Comparison of ENCODE assay signal across 8 cellular contexts in genomic region chr6:63352587-63353281, GRCh38. TPM values are rescaled to one million over a fixed set of nuclear protein-coding genes. Genes with fewer than 3 reads are reported as not detected.
A peak's percentile ranks its signal among the peaks of the same experiment; 100 is the strongest.
DNase-seq lines count a peak whose midpoint lies in the region; ATAC-seq and TF ChIP-seq lines count a peak whose summit lies in the region.

No MANE protein-coding gene starts in this region.

- H3K79me2 ChIP-seq in SK-N-SH (ENCODE audit: insufficient read depth), result no peaks in the 10 kb centered on the region

- 0 out of 2 replicates have a peak overlapping the region, but pooled peaks have one; percentile 36 for H2AFZ ChIP-seq in SK-N-SH (ENCODE audit: low read depth)

- WGBS in SK-N-SH (ENCODE audit: low lambda C conversion rate), result 71% methylated on average over 6 of the region's 6 CpGs
- 53% methylated on average over 6 of the region's 6 CpGs for WGBS in prostate gland

- no peak overlapping the region for H3K4me2 ChIP-seq in SK-N-SH

- H3K4me1 ChIP-seq in SK-N-SH (ENCODE audit: control insufficient read depth in 1 of 2, insufficient read depth in 2 of 2, low read depth in 1 of 2, low read length in 1 of 2) (peaks cover 0 to 12% of the 10 kb centered on the region in 2 experiments; a peak in 1 of 4 replicates), prostate gland (replicated peaks) (no peaks in the 10 kb centered on the region)

- H3K27me3 ChIP-seq in SK-N-SH (ENCODE audit: insufficient read depth) (no peaks in the 10 kb centered on the region), prostate gland (replicated peaks; ENCODE audit: insufficient read depth) (no peaks in the 10 kb centered on the region)

- no peak for TF ChIP-seq EP300 in SK-N-SH (IDR thresholded peaks at IDR 0.05; ENCODE audit: borderline replicate concordance in 1 of 2, low read depth in 1 of 2, low read length in 1 of 2)

- peaks cover 9% of the 10 kb centered on the region for H3F3A ChIP-seq in SK-N-SH (replicated peaks; ENCODE audit: insufficient read depth)

- H3K4me3 ChIP-seq in SK-N-SH (ENCODE audit: low read depth in 2 of 2, low read length in 1 of 2) (no peak overlapping the region), foreskin fibroblast (ENCODE audit: low read depth in 1 of 2, low read length in 2 of 2) (no peak overlapping the region), prostate gland (no peak overlapping the region)

- H3K27ac ChIP-seq in SK-N-SH (ENCODE audit: low read depth in 2 of 2, low read length in 1 of 2) (no peak overlapping the region), prostate gland (no peak overlapping the region)

- DNase-seq in NCI-H1105 treated with DMSO at 0.1 percent for 48 hours (lab: John Stamatoyannopoulos, UW) (peak; percentile 15), NCI-H1105 (lab: John Stamatoyannopoulos, UW) (no peak), SK-N-SH (peak; percentile 5), foreskin fibroblast (peak in 1 of 2 donors; percentile 66), prostate gland (ENCODE audit: low spot score) (no peak), COLO668 (lab: John Stamatoyannopoulos, UW; ENCODE audit: unreplicated experiment) (no peak)

- intact Hi-C loops in prostate gland (cut with DNase I), result loop anchor here (5.0 to 10.0 kb wide), 2 partner anchors 242 to 410 kb away; no protein-coding TSS in a partner anchor

- peak; percentile 70 for TF ChIP-seq CTCF in SK-N-SH (IDR thresholded peaks at IDR 0.05)
- TF ChIP-seq CTCF in foreskin fibroblast (IDR thresholded peaks at IDR 0.05; ENCODE audit: low read depth, low read length), result peak; percentile 35
- TF ChIP-seq CTCF in prostate gland (IDR thresholded peaks at IDR 0.05), result peak in 3 of 4 experiments; percentile 31 to 53 (median 53)

- peak; percentile 81 for TF ChIP-seq RAD21 in SK-N-SH (IDR thresholded peaks at IDR 0.05; ENCODE audit: low read length)

- no peaks in the 10 kb centered on the region for H4K20me1 ChIP-seq in SK-N-SH (ENCODE audit: insufficient read depth)

- CTCF ChIA-PET in SK-N-SH (lab: Yijun Ruan, JAX), result interaction anchor here (0.7 to 4.7 kb wide), 26 partner anchors 10 to 468 kb away, joined by 3 to 68 read pairs (median 4); no protein-coding TSS in a partner anchor

- no peaks in the 10 kb centered on the region for H3K9me2 ChIP-seq in SK-N-SH

- ATAC-seq in GM19351 (IDR thresholded peaks at IDR 0.05; ENCODE audit: unreplicated experiment), result peak; percentile 90
- peak; percentile 87 for ATAC-seq in HG03196 (IDR thresholded peaks at IDR 0.05; ENCODE audit: unreplicated experiment)

- POLR2A ChIA-PET in SK-N-SH (lab: Yijun Ruan, JAX), result no interaction called here

- H3K9me3 ChIP-seq in SK-N-SH, result no peaks in the 10 kb centered on the region
- H3K9me3 ChIP-seq in prostate gland, result no peaks in the 10 kb centered on the region

- no peak for TF ChIP-seq POLR2A in prostate gland (IDR thresholded peaks at IDR 0.05)

- no peak overlapping the region for H3K9ac ChIP-seq in SK-N-SH

- H3K36me3 ChIP-seq in SK-N-SH (replicated peaks in 1 of 2; ENCODE audit: control insufficient read depth in 1 of 2, insufficient read depth in 2 of 2, low read length in 1 of 2) (no peaks in the 10 kb centered on the region), prostate gland (no peaks in the 10 kb centered on the region)

TF ChIP-seq in SK-N-SH, 30 proteins besides CTCF, POLR2A, EP300 and RAD21:
- TF ChIP-seq SIN3A (IDR thresholded peaks at IDR 0.05; ENCODE audit: borderline replicate concordance, low read depth, low read length) (no peak), SMC3 (IDR thresholded peaks at IDR 0.05; ENCODE audit: low read depth, low read length) (peak; percentile 80)

RNA-seq across cellular contexts. Expression of gene LGSN, which starts 33.0 kb away (rescaled TPM):
- not detected in 2 replicates for polyA plus RNA-seq in SK-N-SH (2012; rRNA removed)
- not detected in 2 replicates for polyA plus RNA-seq in SK-N-SH (2012; cell fraction: cytosol; rRNA removed)
- 0.01 TPM in 1 of 2 replicates, not detected in the other for polyA plus RNA-seq in SK-N-SH (2012; cell fraction: nucleus; rRNA removed)
- not detected for total RNA-seq in prostate gland

Comparison
In these comparisons a context has a peak if more than half of its experiments do, and no peak if none do; other contexts are left out.
1. DNase-seq: peak in NCI-H1105 treated with DMSO at 0.1 percent for 48 hours (single experiment) and SK-N-SH (single experiment); none in NCI-H1105 (single experiment), prostate gland (single experiment) and COLO668 (single experiment).
2. Peak in every context shown above with its lines, with median percentiles within 50 percentile points of each other: CTCF ChIP-seq.